10 cellular contexts compared by ENCODE assay signal in genomic region chr10:133276100-133276434, GRCh38. TPM values are rescaled to one million over a fixed set of nuclear protein-coding genes. Genes with fewer than 3 reads are reported as not detected.
DNase-seq lines count a peak whose midpoint lies in the region; ATAC-seq and TF ChIP-seq lines count a peak whose summit lies in the region.
"Had no signal": no experiment of that assay in that cellular context is flagged by ENCODE, and none has a peak within 500 bp of the region (broad histone marks: within the 10 kb centered on the region; RNA-seq: fewer than 3 reads in every experiment).

No MANE protein-coding gene starts in this region.

- TF ChIP-seq CTCF in HL-60 (IDR thresholded peaks at IDR 0.05; ENCODE audit: insufficient read depth, low read length): no peak
- no peak for TF ChIP-seq CTCF in neural progenitor cell (IDR thresholded peaks at IDR 0.05)

- no peak overlapping the region for H3K9ac ChIP-seq in neural progenitor cell

- peak overlapping the region; percentile 92 for H3K27ac ChIP-seq in HL-60 (replicated peaks)
- H3K27ac ChIP-seq in neural progenitor cell: no peak overlapping the region
- no peak overlapping the region for H3K27ac ChIP-seq in caudate nucleus (ENCODE audit: low read depth, low read length)

- H3K27me3 Mint-ChIP-seq in neural progenitor cell (ENCODE audit: insufficient read depth, low read depth): peaks cover 7% of the 10 kb centered on the region

- H3K9me3 Mint-ChIP-seq in neural progenitor cell: no peaks in the 10 kb centered on the region

- H3K27me3 ChIP-seq in HL-60 (ENCODE audit: insufficient read depth, poor library complexity, severe bottlenecking) (no peaks in the 10 kb centered on the region), neural progenitor cell (peaks cover 22% of the 10 kb centered on the region)

- H3K4me1 Mint-ChIP-seq in neural progenitor cell: peaks cover 2% of the 10 kb centered on the region

- H3K4me3 ChIP-seq in HL-60 (replicated peaks; ENCODE audit: insufficient read depth, low read length) (no peak overlapping the region), neural progenitor cell (peak overlapping the region; percentile 49)

- no peak for ATAC-seq in GM21526 (IDR thresholded peaks at IDR 0.05; ENCODE audit: low FRiP score, unreplicated experiment)

- H3K9me3 ChIP-seq in neural progenitor cell (ENCODE audit: low read depth): no peaks in the 10 kb centered on the region

- H3F3A ChIP-seq in neural progenitor cell (ENCODE audit: low read depth): peaks cover 15% of the 10 kb centered on the region

- H3K4me3 Mint-ChIP-seq in neural progenitor cell: no peak overlapping the region

- H3K4me1 ChIP-seq in neural progenitor cell: peaks cover 22% of the 10 kb centered on the region

- H3K36me3 ChIP-seq in neural progenitor cell: no peaks in the 10 kb centered on the region

- no peak overlapping the region for H3K27ac Mint-ChIP-seq in neural progenitor cell

- peak overlapping the region; percentile 85 for H3K4me2 ChIP-seq in neural progenitor cell

- H3K36me3 Mint-ChIP-seq in neural progenitor cell: no peaks in the 10 kb centered on the region

- H4K20me1 ChIP-seq in neural progenitor cell (ENCODE audit: low read depth): peaks cover 8% of the 10 kb centered on the region

- no peaks in the 10 kb centered on the region for H3K79me2 ChIP-seq in neural progenitor cell (ENCODE audit: low read depth)

- H2AFZ ChIP-seq in neural progenitor cell (replicated peaks): peak overlapping the region; percentile 73

- DNase-seq in ELF-1 (ENCODE audit: low read depth, low spot score) (peak; percentile 43), HL-60 (ENCODE audit: low read depth in 1 of 2, low spot score in 1 of 2) (no peak), neural progenitor cell (ENCODE audit: low spot score) (no peak), islet precursor cell (no peak), caudate nucleus (lab: John Stamatoyannopoulos, UW) (no peak)
- DNase-seq in central memory CD4-positive, alpha-beta T cell: peak; percentile 30
- DNase-seq in stimulated activated CD4-positive, alpha-beta T cell treated with anti-CD3 and anti-CD28 coated beads, Interleukin-4, amount 100 ng/mL, for 4 hours: no peak

RNA-seq across cellular contexts. Expression of gene ADAM8, which starts 0.6 kb away (rescaled TPM):
- total RNA-seq in neural progenitor cell (ENCODE audit: low replicate concordance): 3.2 and 3.3 TPM in 2 replicates

RNA-seq across cellular contexts. Expression of gene TUBGCP2, which starts 32.6 kb away (rescaled TPM):
- 54.8 and 55.4 TPM in 2 replicates for total RNA-seq in neural progenitor cell (ENCODE audit: low replicate concordance)

RNA-seq across cellular contexts. Expression of gene ZNF511, which starts 32.6 kb away (rescaled TPM):
- total RNA-seq in neural progenitor cell (ENCODE audit: low replicate concordance): 34.4 and 44.4 TPM in 2 replicates

RNA-seq across cellular contexts. Expression of gene VENTX, which starts 38.4 kb away (rescaled TPM):
- total RNA-seq in neural progenitor cell (ENCODE audit: low replicate concordance): 1.0 TPM in 1 of 2 replicates, not detected in the other
- total RNA-seq: dermis microvascular lymphatic vessel endothelial cell, HT-29 had no signal

RNA-seq across cellular contexts. Expression of gene UTF1, which starts 46.0 kb away (rescaled TPM):
- total RNA-seq in neural progenitor cell (ENCODE audit: low replicate concordance): not detected in 2 replicates
- total RNA-seq: dermis microvascular lymphatic vessel endothelial cell, HT-29 had no signal

Comparison
In these comparisons a context has a peak if more than half of its experiments do, and no peak if none do; other contexts are left out.
1. DNase-seq: peak in ELF-1 (single experiment) and central memory CD4-positive, alpha-beta T cell (single experiment); none in HL-60 (0 of 2), neural progenitor cell (single experiment), stimulated activated CD4-positive, alpha-beta T cell treated with anti-CD3 and anti-CD28 coated beads, Interleukin-4, amount 100 ng/mL, for 4 hours (0 of 2), islet precursor cell (single experiment) and caudate nucleus (0 of 61).